In genomic region chr2:43421194-43421593, GRCh38 we compare ENCODE assay signal across 14 cellular contexts.
"Had no signal": no experiment of that assay in that cellular context is flagged by ENCODE, and none has a peak within 500 bp of the region (broad histone marks: within the 10 kb centered on the region; RNA-seq: fewer than 3 reads in every experiment).

No MANE protein-coding gene starts in this region.

- H3K27me3 ChIP-seq: gastrocnemius medialis, heart right ventricle, right atrium auricular region, upper lobe of left lung had no signal

- H3K36me3 ChIP-seq: gastrocnemius medialis, right atrium auricular region, upper lobe of left lung had no signal

- H3K27ac ChIP-seq: gastrocnemius medialis, heart right ventricle, right atrium auricular region, upper lobe of left lung had no signal

- ATAC-seq: activated T-cell treated with anti-CD3 and anti-CD28 coated beads, Interleukin-2, amount 50 U/mL, for 4 hours; gastrocnemius medialis; heart right ventricle had no signal

- H3K27me3 Mint-ChIP-seq: activated naive CD8-positive, alpha-beta T cell treated with anti-CD3 and anti-CD28 coated beads for 36 hours; naive B cell had no signal

- H3K9me3 ChIP-seq: gastrocnemius medialis, heart right ventricle, right atrium auricular region, upper lobe of left lung had no signal

- H3K4me3 ChIP-seq: gastrocnemius medialis, heart right ventricle, right atrium auricular region, smooth muscle cell, upper lobe of left lung had no signal

- H3K9me3 Mint-ChIP-seq: activated naive CD8-positive, alpha-beta T cell treated with anti-CD3 and anti-CD28 coated beads for 36 hours; activated T-cell treated with anti-CD3 and anti-CD28 coated beads, Interleukin-2, amount 50 U/mL, for 4 hours; naive B cell had no signal

- H3K4me3 Mint-ChIP-seq: activated naive CD8-positive, alpha-beta T cell treated with anti-CD3 and anti-CD28 coated beads for 36 hours; activated T-cell treated with anti-CD3 and anti-CD28 coated beads, Interleukin-2, amount 50 U/mL, for 4 hours; naive B cell had no signal

- DNase-seq: activated CD4-positive, alpha-beta T cell treated with anti-CD3 and anti-CD28 coated beads for 1 hour; activated CD4-positive, alpha-beta T cell treated with anti-CD3 and anti-CD28 coated beads, Interleukin-2, amount 50 U/mL, for 48 hours; activated gamma-delta T cell treated with Interleukin-2 at 50 U/mL for 16 hours; activated naive CD8-positive, alpha-beta T cell treated with anti-CD3 and anti-CD28 coated beads for 36 hours; activated T-cell treated with anti-CD3 and anti-CD28 coated beads, Interleukin-2, amount 50 U/mL, for 4 hours; anterior cingulate cortex; gastrocnemius medialis; heart right ventricle; midbrain; naive B cell; posterior cingulate gyrus; upper lobe of left lung had no signal

- H3K4me2 ChIP-seq: smooth muscle cell had no signal

- H3K27ac Mint-ChIP-seq: activated naive CD8-positive, alpha-beta T cell treated with anti-CD3 and anti-CD28 coated beads for 36 hours; naive B cell had no signal
